ENCODE assay signal across 9 cellular contexts in genomic region chr12:26097046-26097878, GRCh38. TPM values are rescaled to one million over a fixed set of nuclear protein-coding genes. Genes with fewer than 3 reads are reported as not detected.
DNase-seq lines count a peak whose midpoint lies in the region; ATAC-seq, FAIRE-seq and TF ChIP-seq lines count a peak whose summit lies in the region.
"Had no signal": no experiment of that assay in that cellular context is flagged by ENCODE, and none has a peak within 500 bp of the region (broad histone marks: within the 10 kb centered on the region; RNA-seq: fewer than 3 reads in every experiment).

No MANE protein-coding gene starts in this region.

- H3K36me3 ChIP-seq in astrocyte (ENCODE audit: insufficient read depth, low read length) (no peaks in the 10 kb centered on the region), smooth muscle cell (ENCODE audit: low read depth) (no peaks in the 10 kb centered on the region)

- no peaks in the 10 kb centered on the region for H3K9me3 Mint-ChIP-seq in T-helper 2 cell treated with Interferon-gamma antibody and Interleukin-4, amounts not matched to agents 5 μg/mL and 100 μg/mL, for 36 hours
- H3K9me3 Mint-ChIP-seq in astrocyte (ENCODE audit: unreplicated experiment) = no peaks in the 10 kb centered on the region

- H3K4me1 Mint-ChIP-seq in T-helper 2 cell treated with Interferon-gamma antibody and Interleukin-4, amounts not matched to agents 5 μg/mL and 100 μg/mL, for 36 hours (ENCODE audit: low read depth) = no peaks in the 10 kb centered on the region
- peaks cover 4% of the 10 kb centered on the region for H3K4me1 Mint-ChIP-seq in astrocyte (ENCODE audit: low read depth, unreplicated experiment)

- H2AFZ ChIP-seq in astrocyte (ENCODE audit: low read depth, low read length) (no peak overlapping the region), smooth muscle cell (ENCODE audit: low read depth) (no peak overlapping the region)

- H3K4me3 ChIP-seq in HFF-Myc (replicated peaks; ENCODE audit: low read depth, low read length) (no peak overlapping the region), astrocyte (ENCODE audit: insufficient read depth, low read depth, low read length) (no peak overlapping the region), smooth muscle cell (no peak overlapping the region)

- TF ChIP-seq CTCF in HFF-Myc (IDR thresholded peaks at IDR 0.05; ENCODE audit: low read depth, low read length, missing control alignments) (peak; percentile 97), astrocyte (IDR thresholded peaks at IDR 0.05; ENCODE audit: insufficient read depth, low read depth, low read length) (peak; percentile 98), smooth muscle cell (IDR thresholded peaks at IDR 0.05; ENCODE audit: borderline replicate concordance, insufficient read depth, poor library complexity, severe bottlenecking) (peak; percentile 97)

- DNase-seq in EL = peak; percentile 71
- no peak for DNase-seq in HFF-Myc (ENCODE audit: extremely low read depth, low read depth)
- DNase-seq in NCI-H1694 (lab: John Stamatoyannopoulos, UW) = peak; percentile 36
- DNase-seq in T-helper 2 cell treated with Interferon-gamma antibody and Interleukin-4, amounts not matched to agents 5 μg/mL and 100 μg/mL, for 36 hours (ENCODE audit: low spot score) = peak; percentile 16
- peak; percentile 56 for DNase-seq in astrocyte (ENCODE audit: low read depth)
- DNase-seq in hepatic stellate cell (ENCODE audit: low spot score) = peak; percentile 59
- peak; percentile 9 for DNase-seq in smooth muscle cell (lab: John Stamatoyannopoulos, UW; ENCODE audit: unreplicated experiment)

- H3K27ac ChIP-seq in astrocyte (ENCODE audit: low read depth, low read length) = no peak overlapping the region
- no peak overlapping the region for H3K27ac ChIP-seq in smooth muscle cell (ENCODE audit: low read depth)
- H3K27ac ChIP-seq: epithelial cell of prostate had no signal

- no peak overlapping the region for H3K4me3 Mint-ChIP-seq in T-helper 2 cell treated with Interferon-gamma antibody and Interleukin-4, amounts not matched to agents 5 μg/mL and 100 μg/mL, for 36 hours
- no peak overlapping the region for H3K4me3 Mint-ChIP-seq in astrocyte (ENCODE audit: unreplicated experiment)

- FAIRE-seq in astrocyte (lab: Jason Lieb, UNC) = peak; percentile 94

- H4K20me1 ChIP-seq in astrocyte (ENCODE audit: insufficient read depth, low read length) (no peaks in the 10 kb centered on the region), smooth muscle cell (ENCODE audit: low read depth) (no peaks in the 10 kb centered on the region)

- H3K9me3 ChIP-seq in astrocyte (ENCODE audit: insufficient read depth, low read depth, low read length) (no peaks in the 10 kb centered on the region), smooth muscle cell (replicated peaks; ENCODE audit: low read depth) (no peaks in the 10 kb centered on the region)

- H3K79me2 ChIP-seq in astrocyte (ENCODE audit: insufficient read depth, low read length) = no peaks in the 10 kb centered on the region
- no peaks in the 10 kb centered on the region for H3K79me2 ChIP-seq in smooth muscle cell (ENCODE audit: low read depth)

- no peaks in the 10 kb centered on the region for H3K27me3 ChIP-seq in astrocyte (ENCODE audit: insufficient read depth, low read length)
- H3K27me3 ChIP-seq in smooth muscle cell (ENCODE audit: low read depth) = no peaks in the 10 kb centered on the region

- no peak for ATAC-seq in GM19397 (IDR thresholded peaks at IDR 0.05; ENCODE audit: unreplicated experiment)

- H3K27me3 Mint-ChIP-seq in T-helper 2 cell treated with Interferon-gamma antibody and Interleukin-4, amounts not matched to agents 5 μg/mL and 100 μg/mL, for 36 hours (ENCODE audit: low read depth) = peaks cover 28% of the 10 kb centered on the region
- peaks cover 5% of the 10 kb centered on the region for H3K27me3 Mint-ChIP-seq in astrocyte (ENCODE audit: low read depth, unreplicated experiment)

- H3K9ac ChIP-seq in astrocyte (ENCODE audit: low read length) (no peak overlapping the region), smooth muscle cell (ENCODE audit: low read depth) (no peak overlapping the region)

- H3F3A ChIP-seq in smooth muscle cell (ENCODE audit: low read depth) = no peaks in the 10 kb centered on the region

- H3K4me2 ChIP-seq in astrocyte (ENCODE audit: low read length) (peak overlapping the region; percentile 8), smooth muscle cell (peak overlapping the region; percentile 19)

- no peak overlapping the region for H3K27ac Mint-ChIP-seq in T-helper 2 cell treated with Interferon-gamma antibody and Interleukin-4, amounts not matched to agents 5 μg/mL and 100 μg/mL, for 36 hours
- H3K27ac Mint-ChIP-seq in astrocyte (ENCODE audit: unreplicated experiment) = no peak overlapping the region

- 14% methylated on average over 6 of the region's 6 CpGs for WGBS in smooth muscle cell (ENCODE audit: low lambda C conversion rate)

- H3K36me3 Mint-ChIP-seq in T-helper 2 cell treated with Interferon-gamma antibody and Interleukin-4, amounts not matched to agents 5 μg/mL and 100 μg/mL, for 36 hours (ENCODE audit: low read depth) = no peaks in the 10 kb centered on the region
- H3K36me3 Mint-ChIP-seq in astrocyte (ENCODE audit: low read depth, unreplicated experiment) = no peaks in the 10 kb centered on the region

- no peaks in the 10 kb centered on the region for H3K4me1 ChIP-seq in astrocyte (ENCODE audit: insufficient read depth, low read length)
- H3K4me1 ChIP-seq in smooth muscle cell (ENCODE audit: low read depth) = no peaks in the 10 kb centered on the region

RNA-seq across cellular contexts. Expression of gene BHLHE41, which starts 27.6 kb away (rescaled TPM):
- total RNA-seq in astrocyte (2.9 and 4.3 TPM in 2 replicates), smooth muscle cell (4.4 and 6.0 TPM in 2 replicates)
- 10.3 and 10.6 TPM in 2 replicates for polyA plus RNA-seq in smooth muscle cell
